Comparison of ENCODE assay signal across 17 cellular contexts in the genomic region with DNA sequence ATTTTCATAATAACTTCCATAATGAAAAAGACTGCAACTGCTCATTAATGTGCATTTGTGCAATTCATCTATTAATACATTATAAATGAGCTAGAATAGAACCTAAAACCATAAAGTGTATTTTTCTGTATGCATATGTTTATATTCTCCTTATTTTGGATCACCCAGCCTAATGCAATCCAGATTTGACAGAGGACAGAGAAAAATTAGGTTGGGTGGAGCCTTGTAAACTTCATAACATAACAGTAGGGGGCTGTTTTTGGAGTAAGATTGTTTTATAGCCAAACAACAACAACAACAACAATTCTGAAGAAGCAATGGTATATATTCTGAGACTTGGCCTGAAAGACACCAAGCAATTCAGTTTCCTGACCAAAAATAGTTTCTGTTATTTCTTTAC.
DNase-seq lines count a peak whose midpoint lies in the region; ATAC-seq and TF ChIP-seq lines count a peak whose summit lies in the region.
"Had no signal": no experiment of that assay in that cellular context is flagged by ENCODE, and none has a peak within 500 bp of the region (broad histone marks: within the 10 kb centered on the region; RNA-seq: fewer than 3 reads in every experiment).

No MANE protein-coding gene starts in this region.

- no peak for ATAC-seq in psoas muscle
- ATAC-seq: HCT116 had no signal

- DNase-seq in AG10803 (ENCODE audit: low read depth) (peak; percentile 11), adipocyte (ENCODE audit: low read depth) (peak; percentile 69), fibroblast of gingiva (ENCODE audit: low read depth) (peak; percentile 28), GM13977 (ENCODE audit: low spot score) (no peak), cardiac septum (ENCODE audit: low spot score) (no peak), GDM1 (lab: John Stamatoyannopoulos, UW) (no peak), psoas muscle (no peak)
- DNase-seq: 8988T; BE2C; C1 segment of cervical spinal cord; CD4-positive, CD25-positive, alpha-beta regulatory T cell; CD8-positive, alpha-beta memory T cell; COR-L47; DMS 273 treated with DMSO at 0.1 percent for 48 hours; GOT3; H7 had no signal

- H3K9ac ChIP-seq in adipocyte (ENCODE audit: low read length) = no peak overlapping the region

- TF ChIP-seq CTCF in AG10803 (conservative IDR thresholded peaks at IDR 0.05; ENCODE audit: low read length) = no peak
- no peak for TF ChIP-seq CTCF in GM13977 (IDR thresholded peaks at IDR 0.05; ENCODE audit: extremely low read depth, insufficient read depth, missing control alignments)
- TF ChIP-seq CTCF in psoas muscle (IDR thresholded peaks at IDR 0.05) = no peak

- H3K27me3 ChIP-seq in adipocyte (replicated peaks; ENCODE audit: control insufficient read depth, insufficient read depth, low read length) (no peaks in the 10 kb centered on the region), psoas muscle (ENCODE audit: insufficient read depth in 3 of 3, low read length in 2 of 3) (no peaks in the 10 kb centered on the region)
- H3K27me3 ChIP-seq: BE2C had no signal

- no peak overlapping the region for H3K27ac ChIP-seq in psoas muscle

- in situ Hi-C loops in GM13977 (cut with MboI; ENCODE audit: low pct_unique_long_range_greater_than_20kb, low sequenced_read_pairs, unreplicated experiment) = no loop called here

- no peaks in the 10 kb centered on the region for H3K4me1 ChIP-seq in adipocyte (ENCODE audit: control insufficient read depth, insufficient read depth, low read length)
- no peaks in the 10 kb centered on the region for H3K4me1 ChIP-seq in psoas muscle
- H3K4me1 ChIP-seq: BE2C had no signal

- H3K9me3 ChIP-seq in adipocyte (ENCODE audit: control insufficient read depth, low read length) (peaks cover 17% of the 10 kb centered on the region), psoas muscle (no peaks in the 10 kb centered on the region)
- H3K9me3 ChIP-seq: BE2C had no signal

- H3K36me3 ChIP-seq in adipocyte (ENCODE audit: control insufficient read depth, insufficient read depth, low read length, severe bottlenecking) (no peaks in the 10 kb centered on the region), psoas muscle (ENCODE audit: insufficient read depth in 1 of 2, low read depth in 1 of 2) (no peaks in the 10 kb centered on the region)
- H3K36me3 ChIP-seq: BE2C had no signal

- intact Hi-C loops in cardiac septum (cut with DNase I) = no loop called here
- intact Hi-C loops in psoas muscle (cut with DNase I) = no loop called here

- no peak overlapping the region for H3K4me3 ChIP-seq in AG10803 (ENCODE audit: low read length)
- no peak overlapping the region for H3K4me3 ChIP-seq in adipocyte (ENCODE audit: low read length)
- no peak overlapping the region for H3K4me3 ChIP-seq in psoas muscle

Comparison
In these comparisons a context has a peak if more than half of its experiments do, and no peak if none do; other contexts are left out.
1. DNase-seq: peak in AG10803 (single experiment), adipocyte (single experiment) and fibroblast of gingiva (single experiment); none in GM13977 (single experiment), cardiac septum (single experiment), GDM1 (single experiment) and psoas muscle (0 of 2).